Comparison of ENCODE assay signal across 24 cellular contexts in genomic region chr16:4832698-4833343, GRCh38. TPM values are rescaled to one million over a fixed set of nuclear protein-coding genes. Genes with fewer than 3 reads are reported as not detected.
DNase-seq lines count a peak whose midpoint lies in the region; ATAC-seq and TF ChIP-seq lines count a peak whose summit lies in the region.
"Had no signal": no experiment of that assay in that cellular context is flagged by ENCODE, and none has a peak within 500 bp of the region (broad histone marks: within the 10 kb centered on the region; RNA-seq: fewer than 3 reads in every experiment).

No MANE protein-coding gene starts in this region.

- intact Hi-C loops in left ventricle myocardium inferior (cut with micrococcal nuclease) (no loop called here), heart left ventricle (cut with DNase I) (no loop called here), colonic mucosa (cut with DNase I) (no loop called here), upper lobe of right lung (cut with DNase I) (no loop called here)

- ATAC-seq in heart left ventricle = no peak
- peak; percentile 38 to 66 for ATAC-seq in naive B cell (ENCODE audit: low read depth in 2 of 2)
- no peak for ATAC-seq in left lobe of liver
- no peak for ATAC-seq in upper lobe of right lung
- ATAC-seq: Right ventricle myocardium inferior had no signal

- TF ChIP-seq CTCF in left ventricle myocardium inferior (IDR thresholded peaks at IDR 0.05; ENCODE audit: borderline replicate concordance) = no peak
- no peak for TF ChIP-seq CTCF in heart left ventricle (IDR thresholded peaks at IDR 0.05)
- TF ChIP-seq CTCF in colonic mucosa (IDR thresholded peaks at IDR 0.05) = no peak
- no peak for TF ChIP-seq CTCF in GM20000 (IDR thresholded peaks at IDR 0.05; ENCODE audit: extremely low read depth, missing control alignments)
- no peak for TF ChIP-seq CTCF in upper lobe of right lung (IDR thresholded peaks at IDR 0.05)

- H3K4me3 ChIP-seq in left ventricle myocardium inferior (no peak overlapping the region), heart left ventricle (no peak overlapping the region), colonic mucosa (no peak overlapping the region), upper lobe of right lung (no peak overlapping the region)
- H3K4me3 ChIP-seq: SJSA1 had no signal

- H3K4me1 ChIP-seq in left ventricle myocardium inferior = peaks cover 82% of the 10 kb centered on the region
- peaks cover 0 to 56% (median 20%) of the 10 kb centered on the region in 12 donors for H3K4me1 ChIP-seq in heart left ventricle
- peaks cover 12% of the 10 kb centered on the region for H3K4me1 ChIP-seq in colonic mucosa
- no peaks in the 10 kb centered on the region for H3K4me1 ChIP-seq in upper lobe of right lung
- H3K4me1 ChIP-seq: SJSA1 had no signal

- peak overlapping the region in 3 of 6 donors; percentile 20 to 55 (median 23) for H3K27ac Mint-ChIP-seq in naive B cell

- H3K9me3 ChIP-seq in left ventricle myocardium inferior (replicated peaks) (no peaks in the 10 kb centered on the region), heart left ventricle (no peaks in the 10 kb centered on the region), colonic mucosa (no peaks in the 10 kb centered on the region), upper lobe of right lung (no peaks in the 10 kb centered on the region)
- H3K9me3 ChIP-seq: SJSA1 had no signal

- H3K4me1 Mint-ChIP-seq in naive B cell = peaks cover 13 to 21% (median 17%) of the 10 kb centered on the region in 3 donors

- no peak for TF ChIP-seq POLR2A in heart left ventricle (IDR thresholded peaks at IDR 0.05)

- DNase-seq in left ventricle myocardium inferior = no peak
- no peak for DNase-seq in heart left ventricle
- DNase-seq in colonic mucosa = peak; percentile 35
- DNase-seq in naive B cell = no peak
- DNase-seq in left lobe of liver (ENCODE audit: low spot score) = no peak
- no peak for DNase-seq in effector CD8-positive, alpha-beta T cell (lab: John Stamatoyannopoulos, UW)
- no peak for DNase-seq in GM20000 (ENCODE audit: low spot score)
- no peak for DNase-seq in upper lobe of right lung
- DNase-seq: AML-193, EL, GF-D8, Karpas-422, NCI-H1417 treated with DMSO at 0.1 percent for 48 hours, NCI-H187, NCI-H446 treated with DMSO at 0.1 percent for 48 hours, NCI-H526 treated with DMSO at 0.1 percent for 48 hours had no signal

- peak overlapping the region; percentile 93 for H3K27ac ChIP-seq in left ventricle myocardium inferior (replicated peaks)
- peak overlapping the region in 2 of 12 donors; percentile 6 to 34 for H3K27ac ChIP-seq in heart left ventricle
- H3K27ac ChIP-seq in colonic mucosa = peak overlapping the region; percentile 37
- no peak overlapping the region for H3K27ac ChIP-seq in upper lobe of right lung
- H3K27ac ChIP-seq: SJSA1 had no signal

- no peaks in the 10 kb centered on the region for H3K9me3 Mint-ChIP-seq in naive B cell
- H3K9me3 Mint-ChIP-seq: IgD-negative memory B cell had no signal

- no peaks in the 10 kb centered on the region for H3K27me3 ChIP-seq in left ventricle myocardium inferior (ENCODE audit: low read depth)
- H3K27me3 ChIP-seq in heart left ventricle = no peaks in the 10 kb centered on the region
- H3K27me3 ChIP-seq in colonic mucosa = no peaks in the 10 kb centered on the region
- no peaks in the 10 kb centered on the region for H3K27me3 ChIP-seq in upper lobe of right lung
- H3K27me3 ChIP-seq: SJSA1 had no signal

- H3K36me3 Mint-ChIP-seq in naive B cell = peaks cover 22 to 27% of the 10 kb centered on the region in 2 donors

- H3K9ac ChIP-seq in colonic mucosa (ENCODE audit: low read depth in 2 of 2, low read length in 2 of 2) = peak overlapping the region in 1 of 2 donors; percentile 49

- H3K36me3 ChIP-seq in left ventricle myocardium inferior (peaks cover 91% of the 10 kb centered on the region), heart left ventricle (peaks cover 7 to 99% (median 91%) of the 10 kb centered on the region in 9 donors), colonic mucosa (peaks cover 4% of the 10 kb centered on the region), upper lobe of right lung (peaks cover 95% of the 10 kb centered on the region)

- H3K27me3 Mint-ChIP-seq in naive B cell = no peaks in the 10 kb centered on the region
- H3K27me3 Mint-ChIP-seq: IgD-negative memory B cell had no signal

- peak overlapping the region in 2 of 8 donors; percentile 34 to 37 for H3K4me3 Mint-ChIP-seq in naive B cell
- H3K4me3 Mint-ChIP-seq: CD14-positive monocyte had no signal

- whole genome bisulfite sequencing in heart left ventricle, 4 donors = 78 to 82% (median 80%) methylated on average over 6 of the region's 6 CpGs

RNA-seq across cellular contexts. Expression of gene GLYR1, which starts 14.3 kb away (rescaled TPM):
- total RNA-seq in left ventricle myocardium inferior = 86.7 TPM
- total RNA-seq in heart left ventricle = 10 to 100 TPM; 54.3 to 96.6 (median 75.8) TPM
- 10 to 100 TPM; 51.3 to 67.2 TPM for polyA plus RNA-seq in heart left ventricle
- 100 to 1,000 TPM; 112 to 134 TPM for total RNA-seq in colonic mucosa
- 10 to 100 TPM; 27.8 to 49.6 (median 37.3) TPM for polyA plus RNA-seq in naive B cell (ENCODE audit: low read depth in 6 of 6)
- 47.1 TPM for total RNA-seq in left lobe of liver
- total RNA-seq in upper lobe of right lung = 85.7 TPM

RNA-seq across cellular contexts. Expression of gene UBN1, which starts 14.5 kb away (rescaled TPM):
- total RNA-seq in left ventricle myocardium inferior (41.1 TPM), heart left ventricle (10 to 100 TPM; 25.0 to 77.9 (median 32.7) TPM), colonic mucosa (10 to 100 TPM; 34.7 to 41.7 TPM), left lobe of liver (18.9 TPM), upper lobe of right lung (36.6 TPM)
- polyA plus RNA-seq in heart left ventricle (10 to 100 TPM; 20.3 to 34.2 TPM), naive B cell (ENCODE audit: low read depth in 6 of 6) (10 to 100 TPM in 4 of 6 donors, 1 to 10 TPM in 2; 4.3 to 19.2 (median 11.9) TPM)

RNA-seq across cellular contexts. Expression of gene ROGDI, which starts 30.4 kb away (rescaled TPM):
- total RNA-seq in left ventricle myocardium inferior (97.4 TPM), heart left ventricle (100 to 1,000 TPM in 4 of 9 donors, 10 to 100 TPM in 5; 58.4 to 167 (median 95.0) TPM), colonic mucosa (10 to 100 TPM; 18.1 to 23.9 TPM), left lobe of liver (21.5 TPM), upper lobe of right lung (21.8 TPM)
- polyA plus RNA-seq in heart left ventricle (100 to 1,000 TPM in 1 of 2 donors, 10 to 100 TPM in 1; 43.4 to 134 TPM), naive B cell (ENCODE audit: low read depth in 6 of 6) (1 to 10 TPM; 2.7 to 8.0 (median 6.1) TPM)

RNA-seq across cellular contexts. Expression of gene SMIM22, which starts 37.7 kb away (rescaled TPM):
- total RNA-seq in left ventricle myocardium inferior (not detected), heart left ventricle (not detected), colonic mucosa (100 to 1,000 TPM; 361 to 457 TPM), left lobe of liver (0.60 TPM), upper lobe of right lung (23.3 TPM)
- polyA plus RNA-seq in heart left ventricle (not detected), naive B cell (ENCODE audit: low read depth in 6 of 6) (not detected)
- total RNA-seq: A172, H4, Right ventricle myocardium inferior, SJSA1 had no signal
- polyA plus RNA-seq: AG04450, CD14-positive monocyte, IgD-negative memory B cell had no signal

RNA-seq across cellular contexts. Expression of gene SEPTIN12, which starts 44.7 kb away (rescaled TPM):
- not detected for total RNA-seq in left ventricle myocardium inferior
- under 1 TPM in 1 of 9 donors, not detected in 8; 0.32 TPM for total RNA-seq in heart left ventricle
- polyA plus RNA-seq in heart left ventricle = not detected
- total RNA-seq in colonic mucosa = not detected
- not detected for polyA plus RNA-seq in naive B cell (ENCODE audit: low read depth in 6 of 6)
- total RNA-seq in left lobe of liver = not detected
- not detected for total RNA-seq in upper lobe of right lung
- total RNA-seq: A172, H4, MCF 10A, Right ventricle myocardium inferior, SJSA1 had no signal
- polyA plus RNA-seq: AG04450, CD14-positive monocyte, IgD-negative memory B cell had no signal

Comparison
In these comparisons a context has a peak if more than half of its experiments do, and no peak if none do; other contexts are left out.
1. ATAC-seq: peak in naive B cell (2 of 2); none in heart left ventricle (0 of 4), left lobe of liver (single experiment) and upper lobe of right lung (single experiment).